20 cellular contexts compared by ENCODE assay signal in the genomic region with DNA sequence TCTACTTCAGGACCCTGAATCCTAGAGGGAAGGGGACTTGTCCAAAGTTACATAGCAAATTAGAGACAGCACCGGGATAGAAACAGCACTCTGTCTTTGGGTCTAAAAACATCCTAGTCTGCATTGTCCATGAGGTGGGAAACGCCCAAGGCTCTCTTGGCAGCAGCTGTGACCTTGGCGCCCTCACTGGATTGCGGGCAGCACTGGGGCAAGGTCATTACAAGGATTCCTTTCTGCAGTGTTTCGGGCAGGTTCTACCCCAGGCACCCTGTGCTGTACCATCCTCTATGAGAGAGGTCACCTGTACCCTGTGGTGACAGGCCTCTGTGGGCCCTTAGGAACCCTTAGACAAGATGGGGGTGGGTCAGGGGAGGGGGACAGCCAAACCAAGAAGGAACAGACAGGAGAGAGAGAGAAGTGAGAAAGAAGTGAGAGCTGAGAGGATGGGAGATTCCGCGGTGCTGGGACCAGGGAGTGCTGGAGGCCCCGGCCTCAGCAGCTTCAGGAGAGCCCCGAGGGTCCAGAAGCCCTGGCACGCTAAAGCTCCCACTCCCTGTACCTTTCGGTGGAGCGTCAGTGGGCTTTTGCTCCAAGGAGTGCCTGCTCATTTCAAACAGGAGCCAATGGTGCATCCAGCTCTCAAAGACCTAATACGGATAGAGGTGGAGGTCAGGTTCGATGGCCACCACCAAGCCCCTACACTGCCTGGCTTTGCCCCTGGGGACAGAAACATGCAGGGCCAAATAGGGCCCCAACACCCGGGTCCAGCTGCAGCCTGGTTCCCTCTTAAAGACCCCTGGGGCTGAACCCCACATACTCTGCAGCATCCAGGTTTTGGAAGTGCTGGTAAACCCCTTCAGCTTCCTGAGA. TPM values are rescaled to one million over a fixed set of nuclear protein-coding genes. Genes with fewer than 3 reads are reported as not detected.
DNase-seq lines count a peak whose midpoint lies in the region; ATAC-seq and TF ChIP-seq lines count a peak whose summit lies in the region.
"Had no signal": no experiment of that assay in that cellular context is flagged by ENCODE, and none has a peak within 500 bp of the region (broad histone marks: within the 10 kb centered on the region; RNA-seq: fewer than 3 reads in every experiment).

No MANE protein-coding gene starts in this region.

- H3K36me3 Mint-ChIP-seq in CD14-positive monocyte (peaks cover 85 to 99% of the 10 kb centered on the region in 2 donors), activated B cell treated with CpG ODN at 0.5 μM for 24 hours (ENCODE audit: low read depth) (peaks cover 94% of the 10 kb centered on the region)
- peaks cover 0 to 67% (median 0%) of the 10 kb centered on the region in 3 donors for H3K36me3 Mint-ChIP-seq in naive thymus-derived CD8-positive, alpha-beta T cell

- CTCF ChIA-PET in activated B cell treated with CpG ODN at 0.5 μM for 24 hours (lab: Charles Lee): interaction anchor here (3.6 kb wide), 1 partner anchor 32 kb away, joined by 15 read pairs; no protein-coding TSS in a partner anchor

- H3K27me3 Mint-ChIP-seq in CD14-positive monocyte (ENCODE audit: low read depth in 3 of 3) (peaks cover 0 to 7% (median 0%) of the 10 kb centered on the region in 3 donors), activated B cell treated with CpG ODN at 0.5 μM for 24 hours (no peaks in the 10 kb centered on the region)
- no peaks in the 10 kb centered on the region for H3K27me3 Mint-ChIP-seq in naive thymus-derived CD8-positive, alpha-beta T cell
- H3K27me3 Mint-ChIP-seq: activated naive CD4-positive, alpha-beta T cell treated with anti-CD3 and anti-CD28 coated beads, Interleukin-2, amount 50 U/mL, for 24 hours had no signal

- POLR2A ChIA-PET in activated B cell treated with CpG ODN at 0.5 μM for 24 hours (lab: Charles Lee): interaction anchor here (1.2 to 43.9 kb wide), 4 partner anchors 4 to 47 kb away, joined by 3 to 2478 read pairs (median 1302); partner anchors contain the start of genes CD74 and RPS14
- POLR2A ChIA-PET in naive thymus-derived CD8-positive, alpha-beta T cell (lab: Charles Lee): no interaction called here

- H3K9me3 Mint-ChIP-seq in CD14-positive monocyte (no peaks in the 10 kb centered on the region), activated B cell treated with CpG ODN at 0.5 μM for 24 hours (no peaks in the 10 kb centered on the region)
- no peaks in the 10 kb centered on the region for H3K9me3 Mint-ChIP-seq in naive thymus-derived CD8-positive, alpha-beta T cell
- H3K9me3 Mint-ChIP-seq: activated naive CD4-positive, alpha-beta T cell treated with anti-CD3 and anti-CD28 coated beads, Interleukin-2, amount 50 U/mL, for 24 hours; H9 had no signal

- intact Hi-C loops in CD14-positive monocyte (cut with micrococcal nuclease) (loop anchor here in 1 of 2 donors (5.0 kb wide), 1 partner anchor 38 kb away; no protein-coding TSS in a partner anchor), activated B cell treated with CpG ODN at 0.5 μM for 24 hours (cut with micrococcal nuclease) (no loop called here)

- H3K27ac Mint-ChIP-seq in CD14-positive monocyte (peak overlapping the region in 6 of 7 donors; percentile 22 to 79 (median 62)), activated B cell treated with CpG ODN at 0.5 μM for 24 hours (peak overlapping the region; percentile 61)
- H3K27ac Mint-ChIP-seq in naive thymus-derived CD8-positive, alpha-beta T cell: peak overlapping the region in 7 of 10 donors; percentile 35 to 75 (median 59)
- H3K27ac Mint-ChIP-seq: activated naive CD4-positive, alpha-beta T cell treated with anti-CD3 and anti-CD28 coated beads, Interleukin-2, amount 50 U/mL, for 24 hours had no signal

- no peak for ATAC-seq in activated B cell treated with CpG ODN at 0.5 μM for 24 hours (ENCODE audit: low read depth)
- no peak for ATAC-seq in naive thymus-derived CD8-positive, alpha-beta T cell
- ATAC-seq: Panc1 had no signal

- H3K4me3 Mint-ChIP-seq in CD14-positive monocyte (no peak overlapping the region), activated B cell treated with CpG ODN at 0.5 μM for 24 hours (peak overlapping the region; percentile 15)
- H3K4me3 Mint-ChIP-seq in naive thymus-derived CD8-positive, alpha-beta T cell: no peak overlapping the region
- H3K4me3 Mint-ChIP-seq: activated naive CD4-positive, alpha-beta T cell treated with anti-CD3 and anti-CD28 coated beads, Interleukin-2, amount 50 U/mL, for 24 hours; H9 had no signal

- TF ChIP-seq POLR2A in GM10847 (IDR thresholded peaks at IDR 0.05; ENCODE audit: extremely low read depth, insufficient read length): peak; percentile 8

- TF ChIP-seq CTCF in CD14-positive monocyte (IDR thresholded peaks at IDR 0.05) (no peak), activated B cell treated with CpG ODN at 0.5 μM for 24 hours (IDR thresholded peaks at IDR 0.05) (no peak)

- DNase-seq in CD14-positive monocyte (ENCODE audit: low spot score) (no peak), activated B cell treated with CpG ODN at 0.5 μM for 24 hours (no peak), GM19238 (ENCODE audit: insufficient read length, low spot score) (no peak), putamen (ENCODE audit: low spot score) (no peak), hepatic stellate cell (ENCODE audit: low spot score) (no peak)
- DNase-seq in naive thymus-derived CD8-positive, alpha-beta T cell: no peak
- DNase-seq: activated CD4-positive, alpha-beta T cell treated with anti-CD3 and anti-CD28 coated beads for 4 hours; DMS 273 treated with DMSO at 0.1 percent for 48 hours; effector CD4-positive, alpha-beta T cell; H9; mammary epithelial cell; NCI-H1092 treated with DMSO at 0.1 percent for 48 hours; NCI-H187 treated with DMSO at 0.1 percent for 48 hours; NCI-H526 treated with DMSO at 0.1 percent for 48 hours; SJCRH30; stimulated activated CD4-positive, alpha-beta T cell treated with anti-CD3 and anti-CD28 coated beads, Interleukin-2, amount 100 ng/mL, for 24 hours; T-helper 1 cell had no signal

- H3K4me1 Mint-ChIP-seq in CD14-positive monocyte (peaks cover 32% of the 10 kb centered on the region), activated B cell treated with CpG ODN at 0.5 μM for 24 hours (peaks cover 75% of the 10 kb centered on the region)
- H3K4me1 Mint-ChIP-seq in naive thymus-derived CD8-positive, alpha-beta T cell: peaks cover 6 to 30% (median 9%) of the 10 kb centered on the region in 4 donors

RNA-seq across cellular contexts. Expression of gene CD74, which starts 8.4 kb away (rescaled TPM):
- polyA plus RNA-seq in CD14-positive monocyte: 1,000 to 10,000 TPM; 3,498 to 4,939 TPM
- total RNA-seq in activated B cell treated with CpG ODN at 0.5 μM for 24 hours: 5,323 and 5,628 TPM in 2 replicates
- 100 to 1,000 TPM; 288 to 293 TPM for total RNA-seq in naive thymus-derived CD8-positive, alpha-beta T cell
- polyA plus RNA-seq in naive thymus-derived CD8-positive, alpha-beta T cell: 100 to 1,000 TPM; 310 to 415 (median 407) TPM

RNA-seq across cellular contexts. Expression of gene RPS14, which starts 45.2 kb away (rescaled TPM):
- polyA plus RNA-seq in CD14-positive monocyte: 1,000 to 10,000 TPM; 2,768 to 3,499 TPM
- total RNA-seq in activated B cell treated with CpG ODN at 0.5 μM for 24 hours: 4,086 and 4,865 TPM in 2 replicates
- 1,000 to 10,000 TPM; 5,539 to 5,586 TPM for total RNA-seq in naive thymus-derived CD8-positive, alpha-beta T cell
- over 10,000 TPM in 2 of 3 donors, 1,000 to 10,000 TPM in 1; 9,910 to 11,694 (median 11,598) TPM for polyA plus RNA-seq in naive thymus-derived CD8-positive, alpha-beta T cell

RNA-seq across cellular contexts. Expression of gene TCOF1, which starts 46.9 kb away (rescaled TPM):
- polyA plus RNA-seq in CD14-positive monocyte: 1 to 10 TPM; 1.4 to 2.3 TPM
- total RNA-seq in activated B cell treated with CpG ODN at 0.5 μM for 24 hours: 74.7 and 76.1 TPM in 2 replicates
- total RNA-seq in naive thymus-derived CD8-positive, alpha-beta T cell: 10 to 100 TPM; 61.5 to 64.6 TPM
- polyA plus RNA-seq in naive thymus-derived CD8-positive, alpha-beta T cell: 10 to 100 TPM in 1 of 3 donors, 1 to 10 TPM in 2; 1.8 to 24.7 (median 3.3) TPM

Comparison
In these comparisons a context has a peak if more than half of its experiments do, and no peak if none do; other contexts are left out.
1. RNA of gene CD74, which starts 8.4 kb away (total RNA-seq): 5,323 to 5,628 TPM in activated B cell treated with CpG ODN at 0.5 μM for 24 hours; 288 to 293 TPM in naive thymus-derived CD8-positive, alpha-beta T cell; every median in the first group is over 10 times any median in the second.
2. Peak in every context shown above with its lines, with median percentiles within 50 percentile points of each other: H3K27ac Mint-ChIP-seq.